Comparison of ENCODE assay signal across 12 cellular contexts in genomic region chr2:166632616-166633015, GRCh38.
DNase-seq lines count a peak whose midpoint lies in the region; ATAC-seq and TF ChIP-seq lines count a peak whose summit lies in the region.
"Had no signal": no experiment of that assay in that cellular context is flagged by ENCODE, and none has a peak within 500 bp of the region (broad histone marks: within the 10 kb centered on the region; RNA-seq: fewer than 3 reads in every experiment).

No MANE protein-coding gene starts in this region.

- ATAC-seq in aorta (ENCODE audit: low FRiP score): no peak
- ATAC-seq in GM18861 (IDR thresholded peaks at IDR 0.05; ENCODE audit: unreplicated experiment): no peak
- no peak for ATAC-seq in HG03469 (IDR thresholded peaks at IDR 0.05; ENCODE audit: unreplicated experiment)

- no peaks in the 10 kb centered on the region for H3K27me3 Mint-ChIP-seq in endodermal cell (ENCODE audit: insufficient read depth)
- H3K27me3 Mint-ChIP-seq: type B pancreatic cell had no signal

- no peak overlapping the region for H3K23ac ChIP-seq in trophoblast cell (ENCODE audit: low read length)

- no peak overlapping the region for H3K14ac ChIP-seq in trophoblast cell (ENCODE audit: low read length)

- peak overlapping the region; percentile 39 for H2AFZ ChIP-seq in trophoblast cell (ENCODE audit: insufficient read depth, low read length, poor library complexity)

- H3K4me1 ChIP-seq in endodermal cell (ENCODE audit: control insufficient read depth, insufficient read depth, low read length) (no peaks in the 10 kb centered on the region), trophoblast cell (ENCODE audit: control insufficient read depth in 1 of 2, insufficient read depth in 2 of 2, low read length in 2 of 2) (peaks cover 20 to 23% of the 10 kb centered on the region in 2 experiments), aorta (ENCODE audit: control insufficient read depth in 1 of 2, insufficient read depth in 2 of 2, low read length in 2 of 2) (no peaks in the 10 kb centered on the region)

- no peak overlapping the region for H3K4me3 ChIP-seq in endodermal cell (ENCODE audit: low read length)
- H3K4me3 ChIP-seq in trophoblast cell (ENCODE audit: low read depth, low read length): no peak overlapping the region
- H3K4me3 ChIP-seq in aorta (ENCODE audit: low read length in 2 of 2): no peak overlapping the region

- H4K12ac ChIP-seq in trophoblast cell (ENCODE audit: low read depth, low read length): no peak overlapping the region

- H3K4me3 Mint-ChIP-seq in endodermal cell: no peak overlapping the region
- H3K4me3 Mint-ChIP-seq: type B pancreatic cell had no signal

- H3K36me3 ChIP-seq in endodermal cell (ENCODE audit: control insufficient read depth, insufficient read depth, low read length) (no peaks in the 10 kb centered on the region), trophoblast cell (ENCODE audit: control insufficient read depth in 1 of 2, insufficient read depth in 2 of 2, low read length in 2 of 2) (no peaks in the 10 kb centered on the region), aorta (ENCODE audit: control insufficient read depth in 1 of 2, insufficient read depth in 2 of 2, low read length in 1 of 2) (no peaks in the 10 kb centered on the region)

- no peak overlapping the region for H4K91ac ChIP-seq in trophoblast cell (ENCODE audit: low read depth, low read length)

- H3K27me3 ChIP-seq in endodermal cell (ENCODE audit: control insufficient read depth, insufficient read depth, low read length, poor library complexity, severe bottlenecking) (no peaks in the 10 kb centered on the region), trophoblast cell (ENCODE audit: insufficient read depth, low read length) (no peaks in the 10 kb centered on the region), aorta (ENCODE audit: control insufficient read depth in 1 of 2, insufficient read depth in 2 of 2, low read length in 1 of 2) (no peaks in the 10 kb centered on the region)

- H3K27ac Mint-ChIP-seq in endodermal cell: no peak overlapping the region
- H3K27ac Mint-ChIP-seq: type B pancreatic cell had no signal

- no peak for TF ChIP-seq CTCF in endodermal cell (conservative IDR thresholded peaks at IDR 0.05)

- intact Hi-C loops in aorta (cut with DNase I): no loop called here

- no peak overlapping the region for H3K18ac ChIP-seq in trophoblast cell (ENCODE audit: low read length)

- no peak overlapping the region for H2BK5ac ChIP-seq in trophoblast cell (ENCODE audit: low read depth, low read length, poor library complexity)

- WGBS in endodermal cell (ENCODE audit: insufficient coverage in 1 of 2, insufficient read length in 1 of 2), 2 experiments: 95 to 100% methylated on average over 3 of the region's 3 CpGs
- WGBS in trophoblast cell (ENCODE audit: extremely low coverage, insufficient coverage, insufficient read length): no CpG with 5 or more reads among the region's 3 CpGs
- 7% methylated on average over 3 of the region's 3 CpGs for whole genome bisulfite sequencing in aorta, 2 donors

- no peak overlapping the region for H3K9ac ChIP-seq in endodermal cell (ENCODE audit: extremely low read depth, low read length, poor library complexity, severe bottlenecking)
- no peak overlapping the region for H3K9ac ChIP-seq in trophoblast cell (ENCODE audit: low read length)

- no peak overlapping the region for H2BK120ac ChIP-seq in trophoblast cell (ENCODE audit: insufficient read depth, low read length, poor library complexity)

- DNase-seq in DMS 273 (lab: John Stamatoyannopoulos, UW; ENCODE audit: unreplicated experiment) (peak; percentile 16), DMS 273 treated with DMSO at 0.1 percent for 48 hours (lab: John Stamatoyannopoulos, UW) (no peak), NCI-H2029 (lab: John Stamatoyannopoulos, UW) (peak; percentile 32), endodermal cell (peak; percentile 41), trophoblast cell (no peak), aorta (no peak)
- DNase-seq: activated T-cell treated with anti-CD3 and anti-CD28 coated beads for 4 hours, anterior cingulate cortex had no signal

- no peaks in the 10 kb centered on the region for H3K36me3 Mint-ChIP-seq in endodermal cell (ENCODE audit: low read depth)
- H3K36me3 Mint-ChIP-seq: type B pancreatic cell had no signal

- no peaks in the 10 kb centered on the region for H3K9me3 Mint-ChIP-seq in endodermal cell
- H3K9me3 Mint-ChIP-seq: type B pancreatic cell had no signal

- H4K8ac ChIP-seq in trophoblast cell (ENCODE audit: low read depth, low read length): no peak overlapping the region

- no peaks in the 10 kb centered on the region for H3K79me1 ChIP-seq in trophoblast cell (ENCODE audit: low read length)

- H3K9me3 ChIP-seq in endodermal cell (ENCODE audit: control insufficient read depth, low read length) (no peaks in the 10 kb centered on the region), trophoblast cell (ENCODE audit: insufficient read depth, low read depth, low read length) (peaks cover 2% of the 10 kb centered on the region), aorta (ENCODE audit: control insufficient read depth, low read length) (no peaks in the 10 kb centered on the region)

- H3K79me2 ChIP-seq in trophoblast cell (ENCODE audit: control insufficient read depth, insufficient read depth, low read length, poor library complexity): no peaks in the 10 kb centered on the region

- no peak overlapping the region for H3K27ac ChIP-seq in endodermal cell (ENCODE audit: low read depth, low read length)
- peak overlapping the region; percentile 4 for H3K27ac ChIP-seq in trophoblast cell (ENCODE audit: low read depth, low read length)
- H3K27ac ChIP-seq in aorta (ENCODE audit: low read depth in 1 of 2, low read length in 2 of 2): no peak overlapping the region
- H3K27ac ChIP-seq: 22Rv1 had no signal

- no peak overlapping the region for H3K4me2 ChIP-seq in trophoblast cell (ENCODE audit: low read length)

- H2AK5ac ChIP-seq in trophoblast cell (ENCODE audit: low read length): no peak overlapping the region

- H3K4me1 Mint-ChIP-seq in endodermal cell: peaks cover 5% of the 10 kb centered on the region

- no peak overlapping the region for H2BK12ac ChIP-seq in trophoblast cell (ENCODE audit: low read length)

- no peak overlapping the region for H3K4ac ChIP-seq in trophoblast cell (ENCODE audit: low read depth, low read length)

Comparison
In these comparisons a context has a peak if more than half of its experiments do, and no peak if none do; other contexts are left out.
1. DNase-seq: peak in DMS 273 (single experiment), NCI-H2029 (single experiment) and endodermal cell (single experiment); none in DMS 273 treated with DMSO at 0.1 percent for 48 hours (single experiment), trophoblast cell (0 of 2) and aorta (0 of 2).